1 cellular context compared by ENCODE assay signal in the genomic region with DNA sequence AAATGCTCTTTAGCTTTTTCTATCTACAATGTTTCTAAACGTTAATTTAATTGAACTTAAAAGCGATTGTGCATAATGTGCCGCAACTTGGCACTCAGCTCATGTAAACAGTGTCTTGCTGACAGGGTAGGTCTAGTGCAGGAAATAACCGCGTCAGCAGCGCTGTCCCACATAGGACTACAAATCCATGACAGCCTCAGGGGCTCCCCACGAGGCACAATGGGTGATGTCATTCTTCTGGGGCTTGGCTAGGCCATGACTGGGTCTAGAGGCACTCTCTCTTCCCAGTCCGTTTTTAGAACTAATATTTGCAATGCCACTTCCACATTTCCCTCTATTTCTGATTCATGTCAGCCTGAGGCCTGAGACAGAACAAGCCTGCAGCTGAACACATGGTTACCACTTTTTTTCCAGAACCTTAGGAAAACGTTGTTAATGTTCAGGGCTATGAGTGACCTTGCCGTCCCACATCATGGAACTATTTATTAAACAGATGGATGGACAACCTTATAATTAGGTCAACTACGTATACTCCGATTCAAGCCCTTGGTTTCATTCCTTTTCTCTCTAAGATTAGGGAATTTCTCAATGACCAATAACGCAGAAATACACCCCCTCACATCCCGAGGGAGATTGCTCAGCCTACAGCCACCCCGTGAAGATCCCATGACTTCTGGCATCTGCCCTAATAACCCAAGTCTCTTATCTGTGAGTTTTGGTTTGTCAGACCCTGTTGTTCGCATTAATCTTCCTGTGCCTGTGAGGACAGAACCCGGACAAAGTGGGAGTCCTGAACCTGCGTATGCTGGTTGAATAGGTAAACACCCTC.
TF ChIP-seq lines count a peak whose summit lies in the region.

No MANE protein-coding gene starts in this region.

TF ChIP-seq in IMR-90, 13 proteins besides CTCF, POLR2A, EP300 and RAD21:
- TF ChIP-seq, protein P1, sequence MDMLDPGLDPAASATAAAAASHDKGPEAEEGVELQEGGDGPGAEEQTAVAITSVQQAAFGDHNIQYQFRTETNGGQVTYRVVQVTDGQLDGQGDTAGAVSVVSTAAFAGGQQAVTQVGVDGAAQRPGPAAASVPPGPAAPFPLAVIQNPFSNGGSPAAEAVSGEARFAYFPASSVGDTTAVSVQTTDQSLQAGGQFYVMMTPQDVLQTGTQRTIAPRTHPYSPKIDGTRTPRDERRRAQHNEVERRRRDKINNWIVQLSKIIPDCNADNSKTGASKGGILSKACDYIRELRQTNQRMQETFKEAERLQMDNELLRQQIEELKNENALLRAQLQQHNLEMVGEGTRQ (IDR thresholded peaks at IDR 0.05; ENCODE audit: low read depth, low read length) = no peak
- no peak for TF ChIP-seq FOS (IDR thresholded peaks at IDR 0.05; ENCODE audit: low read depth, low read length)
- no peak for TF ChIP-seq MXI1 (IDR thresholded peaks at IDR 0.05; ENCODE audit: borderline replicate concordance, low read depth, low read length)
- TF ChIP-seq RCOR1 (IDR thresholded peaks at IDR 0.05; ENCODE audit: insufficient replicate concordance, low read length) = no peak
- TF ChIP-seq NFE2L2 (IDR thresholded peaks at IDR 0.05; ENCODE audit: low read depth, low read length) = no peak
- TF ChIP-seq CHD1 (IDR thresholded peaks at IDR 0.05; ENCODE audit: low read depth, low read length) = no peak
- no peak for TF ChIP-seq CEBPB (IDR thresholded peaks at IDR 0.05; ENCODE audit: low read depth, low read length)
- no peak for TF ChIP-seq ELK1 (IDR thresholded peaks at IDR 0.05; ENCODE audit: borderline replicate concordance, low read depth, low read length)
- no peak for TF ChIP-seq MAFK (IDR thresholded peaks at IDR 0.05; ENCODE audit: low read depth, low read length)
- TF ChIP-seq MAZ (IDR thresholded peaks at IDR 0.05; ENCODE audit: borderline replicate concordance, low read depth, low read length) = no peak
